In the genomic region with DNA sequence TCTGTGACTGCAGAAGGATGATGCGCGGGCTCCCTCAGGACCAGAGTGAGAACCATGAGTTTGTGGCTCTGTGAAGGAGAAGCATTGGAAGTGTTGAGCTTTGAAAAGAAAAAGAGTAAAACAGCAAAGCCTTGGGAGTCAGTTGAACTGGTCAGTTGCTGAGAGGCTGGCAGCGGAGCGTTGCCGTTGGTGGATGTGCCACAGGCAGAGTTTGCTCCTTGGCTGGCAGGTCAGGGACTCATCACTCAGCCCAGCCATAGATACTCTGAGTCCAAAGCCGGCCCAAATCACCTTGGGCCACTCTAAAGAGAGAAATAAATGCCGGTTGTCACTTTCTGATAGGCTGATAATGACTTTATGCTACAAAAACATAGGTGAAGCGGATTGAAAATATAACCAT, we compare ENCODE assay signal across 27 cellular contexts.
"Had no signal": no experiment of that assay in that cellular context is flagged by ENCODE, and none has a peak within 500 bp of the region (broad histone marks: within the 10 kb centered on the region; RNA-seq: fewer than 3 reads in every experiment).

No MANE protein-coding gene starts in this region.

- H3K9me3 ChIP-seq: left ventricle myocardium inferior, pancreas, prostate gland, suprapubic skin, thoracic aorta, tibial artery, upper lobe of right lung had no signal

- H3K4me1 ChIP-seq: left ventricle myocardium inferior, pancreas, suprapubic skin, tibial artery, upper lobe of right lung had no signal

- H3K4me1 Mint-ChIP-seq: nephron, neural crest cell had no signal

- H3K4me3 ChIP-seq: hepatocyte, left ventricle myocardium inferior, lung, pancreas, prostate gland, skin epidermis, suprapubic skin, thoracic aorta, tibial artery, upper lobe of right lung had no signal

- H3K27me3 ChIP-seq: hepatocyte, pancreas, suprapubic skin, tibial artery, upper lobe of right lung had no signal

- H3K27me3 Mint-ChIP-seq: memory B cell; naive thymus-derived CD8-positive, alpha-beta T cell; stimulated activated naive CD8-positive, alpha-beta T cell treated with anti-CD3 and anti-CD28 coated beads, Interleukin-15, Interleukin-2, amounts not matched to agents 100 ng/mL and 50 ng/mL, for 24 hours had no signal

- ATAC-seq: naive thymus-derived CD8-positive, alpha-beta T cell; pancreas; right cardiac atrium; sciatic nerve; upper lobe of right lung had no signal

- H3K9me3 Mint-ChIP-seq: memory B cell; naive thymus-derived CD8-positive, alpha-beta T cell; nephron; neural crest cell; stimulated activated naive CD8-positive, alpha-beta T cell treated with anti-CD3 and anti-CD28 coated beads, Interleukin-15, Interleukin-2, amounts not matched to agents 100 ng/mL and 50 ng/mL, for 24 hours had no signal

- H3K27ac ChIP-seq: hepatocyte, left ventricle myocardium inferior, pancreas, prostate gland, skin epidermis, suprapubic skin, thoracic aorta, tibial artery, upper lobe of right lung had no signal

- H3K4me3 Mint-ChIP-seq: memory B cell; naive thymus-derived CD8-positive, alpha-beta T cell; nephron; neural crest cell; stimulated activated naive CD8-positive, alpha-beta T cell treated with anti-CD3 and anti-CD28 coated beads, Interleukin-15, Interleukin-2, amounts not matched to agents 100 ng/mL and 50 ng/mL, for 24 hours had no signal

- DNase-seq: islet precursor cell; left ventricle myocardium inferior; naive thymus-derived CD8-positive, alpha-beta T cell; nucleus accumbens; pancreas; posterior cingulate gyrus; retina; right cardiac atrium; stimulated activated CD4-positive, alpha-beta T cell treated with anti-CD3 and anti-CD28 coated beads, Interleukin-12 subunit alpha, Interleukin-12 subunit beta, amount 100 ng/mL, for 4 hours; stimulated activated CD4-positive, alpha-beta T cell treated with anti-CD3 and anti-CD28 coated beads, Interleukin-15, amount 100 ng/mL, for 24 hours; stimulated activated CD4-positive, alpha-beta T cell treated with anti-CD3 and anti-CD28 coated beads, Interleukin-2, amount 100 ng/mL, for 24 hours; stimulated activated CD4-positive, alpha-beta T cell treated with anti-CD3 and anti-CD28 coated beads, Interleukin-4, amount 100 ng/mL, for 1 hour; stimulated activated naive CD4-positive, alpha-beta T cell; tibial artery; trophoblast cell; upper lobe of right lung had no signal

- H3K27ac Mint-ChIP-seq: memory B cell; nephron; stimulated activated naive CD8-positive, alpha-beta T cell treated with anti-CD3 and anti-CD28 coated beads, Interleukin-15, Interleukin-2, amounts not matched to agents 100 ng/mL and 50 ng/mL, for 24 hours had no signal
